Comparison of ENCODE assay signal across 23 cellular contexts in the genomic region with DNA sequence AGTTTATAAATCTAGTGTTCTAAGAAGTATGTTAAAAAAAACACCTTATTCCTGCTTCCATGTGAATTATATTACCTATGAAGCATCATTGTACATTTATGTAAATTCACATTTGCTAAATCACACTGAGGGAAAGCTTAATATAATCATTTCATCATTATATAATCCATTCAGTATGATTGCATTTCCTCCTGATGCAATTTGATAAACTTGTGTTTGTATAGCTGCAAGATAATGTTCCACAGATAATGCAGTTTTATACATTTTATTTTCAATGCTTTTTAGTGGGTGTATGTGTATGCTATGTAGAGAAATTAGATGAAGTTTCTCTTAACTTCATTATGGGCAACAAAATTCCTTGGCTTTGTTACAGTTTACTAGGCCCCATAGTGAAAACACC.
DNase-seq lines count a peak whose midpoint lies in the region; ATAC-seq and TF ChIP-seq lines count a peak whose summit lies in the region.
"Had no signal": no experiment of that assay in that cellular context is flagged by ENCODE, and none has a peak within 500 bp of the region (broad histone marks: within the 10 kb centered on the region; RNA-seq: fewer than 3 reads in every experiment).

No MANE protein-coding gene starts in this region.

- H3K4me3 ChIP-seq in A673 (ENCODE audit: low read depth, low read length, poor library complexity, severe bottlenecking) (no peak overlapping the region), SU-DHL-6 (ENCODE audit: insufficient read depth, low read length, poor library complexity, severe bottlenecking) (no peak overlapping the region)
- H3K4me3 ChIP-seq: GM23248, MG63, SJSA1 had no signal

- H3K9me3 Mint-ChIP-seq in Calu3 (ENCODE audit: low read depth, unreplicated experiment) (no peaks in the 10 kb centered on the region), mesothelial cell of epicardium (peaks cover 3% of the 10 kb centered on the region), natural killer cell (no peaks in the 10 kb centered on the region)
- H3K9me3 Mint-ChIP-seq in T-helper 2 cell treated with Interferon-gamma antibody and Interleukin-4, amounts not matched to agents 5 μg/mL and 100 μg/mL, for 36 hours, result peaks cover 3% of the 10 kb centered on the region

- intact Hi-C loops in A673 (cut with micrococcal nuclease; ENCODE audit: unreplicated experiment), result no loop called here
- intact Hi-C loops in Calu3 (cut with micrococcal nuclease; ENCODE audit: unreplicated experiment), result no loop called here
- intact Hi-C loops in natural killer cell (cut with micrococcal nuclease), result no loop called here

- no peak overlapping the region for H3K4me2 ChIP-seq in SU-DHL-6 (ENCODE audit: low read depth, low read length, poor library complexity, severe bottlenecking)

- no peaks in the 10 kb centered on the region for H3K9me3 ChIP-seq in A673 (ENCODE audit: low read depth, low read length, poor library complexity, severe bottlenecking)
- H3K9me3 ChIP-seq in SU-DHL-6 (ENCODE audit: insufficient read depth, low read length), result no peaks in the 10 kb centered on the region
- H3K9me3 ChIP-seq: MG63, SJSA1 had no signal

- H3K27me3 ChIP-seq in A673 (replicated peaks; ENCODE audit: insufficient read depth, low read depth, low read length, poor library complexity) (no peaks in the 10 kb centered on the region), SU-DHL-6 (ENCODE audit: low read length) (no peaks in the 10 kb centered on the region)
- H3K27me3 ChIP-seq: MG63, SJSA1 had no signal

- TF ChIP-seq CTCF in A673 (conservative IDR thresholded peaks at IDR 0.05; ENCODE audit: low read depth, low read length) (no peak), Calu3 (IDR thresholded peaks at IDR 0.05; ENCODE audit: unreplicated experiment) (no peak), SU-DHL-6 (IDR thresholded peaks at IDR 0.05; ENCODE audit: insufficient read depth, low read length, poor library complexity, severe bottlenecking) (no peak), mesothelial cell of epicardium (IDR thresholded peaks at IDR 0.05; ENCODE audit: unreplicated experiment) (no peak), natural killer cell (IDR thresholded peaks at IDR 0.05) (no peak)

- POLR2A ChIA-PET in A673 (lab: Charles Lee; ENCODE audit: low non-redundant PET), result interaction anchor here (0.5 kb wide), 1 partner anchor 78 kb away, joined by 6 read pairs; no protein-coding TSS in a partner anchor

- H3K36me3 Mint-ChIP-seq in Calu3 (ENCODE audit: insufficient read depth, unreplicated experiment) (no peaks in the 10 kb centered on the region), mesothelial cell of epicardium (no peaks in the 10 kb centered on the region), natural killer cell (no peaks in the 10 kb centered on the region)
- peaks cover 4% of the 10 kb centered on the region for H3K36me3 Mint-ChIP-seq in T-helper 2 cell treated with Interferon-gamma antibody and Interleukin-4, amounts not matched to agents 5 μg/mL and 100 μg/mL, for 36 hours (ENCODE audit: low read depth)
- H3K36me3 Mint-ChIP-seq: CD14-positive monocyte had no signal

- no peak overlapping the region for H2AFZ ChIP-seq in SU-DHL-6 (ENCODE audit: low read depth, low read length, severe bottlenecking)
- H2AFZ ChIP-seq: GM23248 had no signal

- H3K9me2 ChIP-seq in SU-DHL-6 (replicated peaks; ENCODE audit: insufficient read depth, low read length), result no peaks in the 10 kb centered on the region

- no peak overlapping the region for H3K9ac ChIP-seq in SU-DHL-6 (ENCODE audit: low read length)
- H3K9ac ChIP-seq: GM23248 had no signal

- CTCF ChIA-PET in A673 (lab: Charles Lee), result no interaction called here
- CTCF ChIA-PET in Calu3 (lab: Charles Lee), result interaction anchor here (0.6 kb wide), 1 partner anchor 21 kb away, joined by 3 read pairs; no protein-coding TSS in a partner anchor

- H3K79me2 ChIP-seq in SU-DHL-6 (ENCODE audit: insufficient read depth, low read length), result peaks cover 98% of the 10 kb centered on the region

- peaks cover 15% of the 10 kb centered on the region; the same call in 1 of the 2 replicates for H3F3A ChIP-seq in SU-DHL-6 (ENCODE audit: insufficient read depth)

- H4K20me1 ChIP-seq in SU-DHL-6 (ENCODE audit: low read depth, low read length), result no peaks in the 10 kb centered on the region; the same call in 1 of the 2 replicates

- H3K36me3 ChIP-seq in A673 (ENCODE audit: insufficient read depth, low read length, poor library complexity, severe bottlenecking) (no peaks in the 10 kb centered on the region), SU-DHL-6 (ENCODE audit: low read length) (peaks cover 18% of the 10 kb centered on the region)
- H3K36me3 ChIP-seq: MG63, SJSA1 had no signal

- no peaks in the 10 kb centered on the region for H3K27me3 Mint-ChIP-seq in Calu3 (ENCODE audit: unreplicated experiment)
- H3K27me3 Mint-ChIP-seq in mesothelial cell of epicardium (ENCODE audit: low read depth), result no peaks in the 10 kb centered on the region
- H3K27me3 Mint-ChIP-seq in T-helper 2 cell treated with Interferon-gamma antibody and Interleukin-4, amounts not matched to agents 5 μg/mL and 100 μg/mL, for 36 hours (ENCODE audit: low read depth), result no peaks in the 10 kb centered on the region
- H3K27me3 Mint-ChIP-seq in natural killer cell (ENCODE audit: low read depth in 2 of 2), result no peaks in the 10 kb centered on the region
- H3K27me3 Mint-ChIP-seq: B cell had no signal

- no peak for DNase-seq in A673 (ENCODE audit: low spot score)
- DNase-seq in Calu3, result no peak
- no peak for DNase-seq in mesothelial cell of epicardium (ENCODE audit: low spot score in 2 of 2, unreplicated experiment in 2 of 2)
- DNase-seq in activated T-cell treated with anti-CD3 and anti-CD28 coated beads, Interleukin-2, amount 50 U/mL, for 48 hours, result no peak
- DNase-seq in T-helper 2 cell treated with Interferon-gamma antibody and Interleukin-4, amounts not matched to agents 5 μg/mL and 100 μg/mL, for 36 hours (ENCODE audit: low spot score), result no peak
- DNase-seq in natural killer cell, result no peak
- DNase-seq: DMS153; DND-41; GM23248; H7; MG63; NCI-H1105 treated with DMSO at 0.1 percent for 48 hours; NCI-H2029; NCI-H446 treated with DMSO at 0.1 percent for 48 hours; NCI-H526; NCI-H82; NK-92 treated with Interleukin-12 subunit alpha and Interleukin-12 subunit beta, amount 100 ng/mL, for 24 hours; Right ventricle myocardium superior; RPMI8226 had no signal

- peaks cover 39% of the 10 kb centered on the region for H3K4me1 ChIP-seq in A673 (ENCODE audit: insufficient read depth, low read length, poor library complexity, severe bottlenecking)

- peak overlapping the region; percentile 30 for H3K27ac Mint-ChIP-seq in Calu3 (ENCODE audit: unreplicated experiment)
- peak overlapping the region; percentile 97 for H3K27ac Mint-ChIP-seq in mesothelial cell of epicardium
- H3K27ac Mint-ChIP-seq in T-helper 2 cell treated with Interferon-gamma antibody and Interleukin-4, amounts not matched to agents 5 μg/mL and 100 μg/mL, for 36 hours, result no peak overlapping the region
- H3K27ac Mint-ChIP-seq in natural killer cell, result no peak overlapping the region
- H3K27ac Mint-ChIP-seq: B cell, CD14-positive monocyte had no signal

- H3K4me3 Mint-ChIP-seq in Calu3 (ENCODE audit: low read depth, unreplicated experiment), result no peak overlapping the region
- H3K4me3 Mint-ChIP-seq in mesothelial cell of epicardium, result no peak overlapping the region
- no peak overlapping the region for H3K4me3 Mint-ChIP-seq in T-helper 2 cell treated with Interferon-gamma antibody and Interleukin-4, amounts not matched to agents 5 μg/mL and 100 μg/mL, for 36 hours
- H3K4me3 Mint-ChIP-seq in natural killer cell, result no peak overlapping the region
- H3K4me3 Mint-ChIP-seq: B cell, CD14-positive monocyte had no signal

- H3K27ac ChIP-seq in A673 (ENCODE audit: low read depth, low read length, poor library complexity, severe bottlenecking) (peak overlapping the region; percentile 10), SU-DHL-6 (ENCODE audit: low read depth, low read length) (peak overlapping the region; percentile 33; the same call in 1 of the 2 replicates)
- H3K27ac ChIP-seq: GM23248, SJSA1 had no signal

- H3K4me1 Mint-ChIP-seq in Calu3 (ENCODE audit: low read depth, unreplicated experiment) (peaks cover 26% of the 10 kb centered on the region), mesothelial cell of epicardium (peaks cover 57% of the 10 kb centered on the region), natural killer cell (peaks cover 9 to 13% of the 10 kb centered on the region in 2 donors)
- H3K4me1 Mint-ChIP-seq in T-helper 2 cell treated with Interferon-gamma antibody and Interleukin-4, amounts not matched to agents 5 μg/mL and 100 μg/mL, for 36 hours (ENCODE audit: low read depth), result peaks cover 46% of the 10 kb centered on the region
- H3K4me1 Mint-ChIP-seq: CD14-positive monocyte had no signal

- BruUV-seq in A673 (replicated peaks; lab: Mats Ljungman, UMichigan), result no TSS peak
- no TSS peak for BruUV-seq in Calu3 (replicated peaks; lab: Mats Ljungman, UMichigan)

- no peak for ATAC-seq in natural killer cell

Comparison
In these comparisons a context has a peak if more than half of its experiments do, and no peak if none do; other contexts are left out.
1. H3K27ac Mint-ChIP-seq: peak in Calu3 (single experiment) and mesothelial cell of epicardium (single experiment); none in T-helper 2 cell treated with Interferon-gamma antibody and Interleukin-4, amounts not matched to agents 5 μg/mL and 100 μg/mL, for 36 hours (single experiment) and natural killer cell (0 of 2).